ENCODE assay signal across 8 cellular contexts in genomic region chr3:15983232-15983631, GRCh38.
DNase-seq lines count a peak whose midpoint lies in the region; ATAC-seq and TF ChIP-seq lines count a peak whose summit lies in the region.
"Had no signal": no experiment of that assay in that cellular context is flagged by ENCODE, and none has a peak within 500 bp of the region (broad histone marks: within the 10 kb centered on the region; RNA-seq: fewer than 3 reads in every experiment).

No MANE protein-coding gene starts in this region.

- H3K36me3 Mint-ChIP-seq in brain, result peaks cover 34% of the 10 kb centered on the region
- H3K36me3 Mint-ChIP-seq in activated T-helper 17 cell treated with anti-CD3 and anti-CD28 coated beads, Interleukin-2, amount 50 U/mL, for 72 hours (ENCODE audit: low read depth), result no peaks in the 10 kb centered on the region

- POLR2A ChIA-PET in HEK293 (lab: Yijun Ruan, JAX), result no interaction called here

- peaks cover 12 to 51% (median 34%) of the 10 kb centered on the region in 5 experiments for H3K9me3 Mint-ChIP-seq in brain
- H3K9me3 Mint-ChIP-seq in activated T-helper 17 cell treated with anti-CD3 and anti-CD28 coated beads, Interleukin-2, amount 50 U/mL, for 72 hours, result no peaks in the 10 kb centered on the region

- no peak for ATAC-seq in thoracic aorta (ENCODE audit: insufficient number of reproducible peaks, low FRiP score, low read depth)
- no peak for ATAC-seq in activated T-helper 17 cell treated with anti-CD3 and anti-CD28 coated beads, Interleukin-2, amount 50 U/mL, for 72 hours (replicated peaks)
- ATAC-seq: stimulated activated naive CD8-positive, alpha-beta T cell treated with anti-CD3 and anti-CD28 coated beads, Interleukin-15, Interleukin-2, amounts not matched to agents 100 U/mL and 50 U/mL, for 24 hours had no signal

- H3K4me1 ChIP-seq in HEK293 (ENCODE audit: control insufficient read depth, insufficient read depth, low read length) (peaks cover 4% of the 10 kb centered on the region), thoracic aorta (ENCODE audit: control insufficient read depth in 1 of 2, low read depth in 2 of 2) (peaks cover 0 to 4% of the 10 kb centered on the region in 2 donors)

- CTCF ChIA-PET in HEK293 (lab: Yijun Ruan, JAX), result interaction anchor here (0.9 kb wide), 1 partner anchor 9 kb away, joined by 4 read pairs; no protein-coding TSS in a partner anchor

- H3K36me3 ChIP-seq in HEK293 (ENCODE audit: control insufficient read depth in 2 of 2, insufficient read depth in 1 of 2, low read length in 2 of 2) (no peaks in the 10 kb centered on the region), thoracic aorta (no peaks in the 10 kb centered on the region)

- no peaks in the 10 kb centered on the region for H3K27me3 ChIP-seq in thoracic aorta (replicated peaks; ENCODE audit: insufficient read depth)

- peaks cover 61% of the 10 kb centered on the region for H3K4me1 Mint-ChIP-seq in brain
- H3K4me1 Mint-ChIP-seq in activated T-helper 17 cell treated with anti-CD3 and anti-CD28 coated beads, Interleukin-2, amount 50 U/mL, for 72 hours, result no peaks in the 10 kb centered on the region

- no peaks in the 10 kb centered on the region for H3K9me3 ChIP-seq in HEK293 (ENCODE audit: control insufficient read depth, insufficient read depth, low read depth, low read length)
- no peaks in the 10 kb centered on the region for H3K9me3 ChIP-seq in thoracic aorta

- peaks cover 3% of the 10 kb centered on the region for H3K27me3 Mint-ChIP-seq in brain
- peaks cover 4% of the 10 kb centered on the region for H3K27me3 Mint-ChIP-seq in activated T-helper 17 cell treated with anti-CD3 and anti-CD28 coated beads, Interleukin-2, amount 50 U/mL, for 72 hours

- DNase-seq in iris pigment epithelial cell (ENCODE audit: low read depth) (peak; percentile 84), thoracic aorta (ENCODE audit: low spot score) (no peak), DMS 273 treated with DMSO at 0.1 percent for 48 hours (lab: John Stamatoyannopoulos, UW) (no peak)
- DNase-seq in stimulated activated CD4-positive, alpha-beta T cell treated with anti-CD3 and anti-CD28 coated beads, Interleukin-15, amount 100 ng/mL, for 24 hours, result no peak
- DNase-seq: stimulated activated naive CD8-positive, alpha-beta T cell treated with anti-CD3 and anti-CD28 coated beads, Interleukin-15, Interleukin-2, amounts not matched to agents 100 U/mL and 50 U/mL, for 24 hours had no signal

- H3K4me3 Mint-ChIP-seq in brain, result peak overlapping the region; percentile 30 to 79 (median 71)
- no peak overlapping the region for H3K4me3 Mint-ChIP-seq in activated T-helper 17 cell treated with anti-CD3 and anti-CD28 coated beads, Interleukin-2, amount 50 U/mL, for 72 hours

- H3K27ac ChIP-seq in HEK293 (ENCODE audit: extremely low read depth, low read depth, low read length) (no peak overlapping the region), thoracic aorta (no peak overlapping the region)

- peak overlapping the region; percentile 81 to 99 (median 97) for H3K27ac Mint-ChIP-seq in brain
- H3K27ac Mint-ChIP-seq in activated T-helper 17 cell treated with anti-CD3 and anti-CD28 coated beads, Interleukin-2, amount 50 U/mL, for 72 hours, result no peak overlapping the region

- no peak overlapping the region for H3K4me3 ChIP-seq in HEK293 (ENCODE audit: low read depth, low read length)
- peak overlapping the region; percentile 0 for H3K4me3 ChIP-seq in thoracic aorta

- TF ChIP-seq CTCF in HEK293 (tag by site-specific recombination; IDR thresholded peaks at IDR 0.05) (no peak), brain (conservative IDR thresholded peaks at IDR 0.05) (no peak), thoracic aorta (IDR thresholded peaks at IDR 0.05) (no peak)

TF ChIP-seq in HEK293, 187 proteins besides CTCF, POLR2A, EP300 and RAD21:
- TF ChIP-seq TRIM28 (IDR thresholded peaks at IDR 0.05; ENCODE audit: borderline replicate concordance, low read length) (no peak), ZBTB20 (tag by site-specific recombination; IDR thresholded peaks at IDR 0.05) (0 out of 2 replicates have a peak, but pooled peaks have one; percentile 1), ZEB2 (tag by site-specific recombination; IDR thresholded peaks at IDR 0.05) (no peak), ZNF830 (tag by site-specific recombination; IDR thresholded peaks at IDR 0.05; ENCODE audit: low read depth) (no peak), ZBTB21 (tag by site-specific recombination; IDR thresholded peaks at IDR 0.05) (no peak), ZNF837 (tag by site-specific recombination; IDR thresholded peaks at IDR 0.05) (no peak), ZNF24 (tag by site-specific recombination; IDR thresholded peaks at IDR 0.05) (no peak), ZNF777 (tag by site-specific recombination; IDR thresholded peaks at IDR 0.05; ENCODE audit: borderline replicate concordance) (no peak)
